ENCODE assay signal across 8 cellular contexts in genomic region chr12:132686831-132687210, GRCh38. TPM values are rescaled to one million over a fixed set of nuclear protein-coding genes. Genes with fewer than 3 reads are reported as not detected.
DNase-seq lines count a peak whose midpoint lies in the region; ATAC-seq and TF ChIP-seq lines count a peak whose summit lies in the region.

No MANE protein-coding gene starts in this region.

- H4K20me1 ChIP-seq in SU-DHL-6 (ENCODE audit: low read depth, low read length): peaks cover 9% of the 10 kb centered on the region; the same call in 1 of the 2 replicates

- H3K4me1 ChIP-seq in sigmoid colon: peaks cover 0 to 26% (median 15%) of the 10 kb centered on the region in 4 donors

- H3K27ac Mint-ChIP-seq in activated CD8-positive, alpha-beta memory T cell treated with anti-CD3 and anti-CD28 coated beads, Interleukin-2, amount 10 ng/mL, durations not matched to agents 7 days and 5 days: peak overlapping the region; percentile 65

- TF ChIP-seq CTCF in SU-DHL-6 (IDR thresholded peaks at IDR 0.05; ENCODE audit: insufficient read depth, low read length, poor library complexity, severe bottlenecking) (no peak), fibroblast of villous mesenchyme (IDR thresholded peaks at IDR 0.05; ENCODE audit: insufficient read depth, low read depth, low read length) (no peak), sigmoid colon (IDR thresholded peaks at IDR 0.05) (no peak)

- 1% methylated on average over 55 of the region's 55 CpGs for WGBS in sigmoid colon, 2 donors

- H3K9me2 ChIP-seq in SU-DHL-6 (replicated peaks; ENCODE audit: insufficient read depth, low read length): no peaks in the 10 kb centered on the region

- H3K4me1 Mint-ChIP-seq in activated CD8-positive, alpha-beta memory T cell treated with anti-CD3 and anti-CD28 coated beads, Interleukin-2, amount 10 ng/mL, durations not matched to agents 7 days and 5 days: peaks cover 26% of the 10 kb centered on the region

- intact Hi-C loops in sigmoid colon (cut with DNase I): loop anchor here (1.0 to 10.0 kb wide), 2 partner anchors 23 to 218 kb away; partner anchors contain the start of gene PGAM5

- no peaks in the 10 kb centered on the region for H3K27me3 ChIP-seq in SU-DHL-6 (ENCODE audit: low read length)
- no peaks in the 10 kb centered on the region for H3K27me3 ChIP-seq in sigmoid colon

- H3K9me3 ChIP-seq in SU-DHL-6 (ENCODE audit: insufficient read depth, low read length) (no peaks in the 10 kb centered on the region), sigmoid colon (no peaks in the 10 kb centered on the region)

- H3K36me3 ChIP-seq in SU-DHL-6 (ENCODE audit: low read length): peaks cover 6% of the 10 kb centered on the region; the same call in 1 of the 2 replicates
- peaks cover 0 to 4% (median 0%) of the 10 kb centered on the region in 4 donors for H3K36me3 ChIP-seq in sigmoid colon

- H3K4me2 ChIP-seq in SU-DHL-6 (ENCODE audit: low read depth, low read length, poor library complexity, severe bottlenecking): peak overlapping the region; percentile 58

- H3K27ac ChIP-seq in SU-DHL-6 (ENCODE audit: low read depth, low read length) (peak overlapping the region; percentile 74), sigmoid colon (peak overlapping the region; percentile 67 to 75 (median 70))

- peak overlapping the region; percentile 87 for H3K9ac ChIP-seq in SU-DHL-6 (ENCODE audit: low read length)

- peaks cover 60% of the 10 kb centered on the region for H3K79me2 ChIP-seq in SU-DHL-6 (ENCODE audit: insufficient read depth, low read length)

- peak overlapping the region; percentile 63 for H3K4me3 Mint-ChIP-seq in activated CD8-positive, alpha-beta memory T cell treated with anti-CD3 and anti-CD28 coated beads, Interleukin-2, amount 10 ng/mL, durations not matched to agents 7 days and 5 days

- H3K27me3 Mint-ChIP-seq in activated CD8-positive, alpha-beta memory T cell treated with anti-CD3 and anti-CD28 coated beads, Interleukin-2, amount 10 ng/mL, durations not matched to agents 7 days and 5 days: no peaks in the 10 kb centered on the region

- H2AFZ ChIP-seq in SU-DHL-6 (ENCODE audit: low read depth, low read length, severe bottlenecking): peak overlapping the region; percentile 41

- ATAC-seq in activated CD8-positive, alpha-beta memory T cell treated with anti-CD3 and anti-CD28 coated beads, Interleukin-2, amount 10 ng/mL, durations not matched to agents 7 days and 5 days: peak; percentile 63
- peak; percentile 17 for ATAC-seq in HG02870 (IDR thresholded peaks at IDR 0.05; ENCODE audit: unreplicated experiment)

- no peaks in the 10 kb centered on the region for H3K9me3 Mint-ChIP-seq in activated CD8-positive, alpha-beta memory T cell treated with anti-CD3 and anti-CD28 coated beads, Interleukin-2, amount 10 ng/mL, durations not matched to agents 7 days and 5 days (ENCODE audit: low read depth)

- 0 out of 2 replicates have a peak, but pooled peaks cover 11% of the 10 kb centered on the region for H3F3A ChIP-seq in SU-DHL-6 (ENCODE audit: insufficient read depth)

- no peak for TF ChIP-seq POLR2A in sigmoid colon (IDR thresholded peaks at IDR 0.05)

- TF ChIP-seq EP300 in sigmoid colon (IDR thresholded peaks at IDR 0.05): no peak

- DNase-seq in activated CD8-positive, alpha-beta memory T cell treated with anti-CD3 and anti-CD28 coated beads, Interleukin-2, amount 10 ng/mL, durations not matched to agents 7 days and 5 days: peak; percentile 48
- no peak for DNase-seq in activated CD8-positive, alpha-beta memory T cell treated with anti-CD3 and anti-CD28 coated beads, Interleukin-2, amount 50 U/mL, for 48 hours
- DNase-seq in fibroblast of villous mesenchyme (ENCODE audit: low read depth): no peak
- DNase-seq in sigmoid colon: no peak
- DNase-seq in HK-2 (ENCODE audit: unreplicated experiment): no peak
- no peak for DNase-seq in NCI-H524 (lab: John Stamatoyannopoulos, UW)

- H3K4me3 ChIP-seq in SU-DHL-6 (ENCODE audit: insufficient read depth, low read length, poor library complexity, severe bottlenecking) (peak overlapping the region; percentile 83), fibroblast of villous mesenchyme (ENCODE audit: low read depth, low read length) (peak overlapping the region; percentile 60), sigmoid colon (peak overlapping the region; percentile 76 to 95 (median 92))

- CTCF ChIA-PET in activated CD8-positive, alpha-beta memory T cell treated with anti-CD3 and anti-CD28 coated beads, Interleukin-2, amount 10 ng/mL, durations not matched to agents 7 days and 5 days (lab: Charles Lee): no interaction called here

- peaks cover 32% of the 10 kb centered on the region for H3K36me3 Mint-ChIP-seq in activated CD8-positive, alpha-beta memory T cell treated with anti-CD3 and anti-CD28 coated beads, Interleukin-2, amount 10 ng/mL, durations not matched to agents 7 days and 5 days

RNA-seq across cellular contexts. Expression of gene POLE, which starts 0.3 kb away (rescaled TPM):
- total RNA-seq in activated CD8-positive, alpha-beta memory T cell treated with anti-CD3 and anti-CD28 coated beads, Interleukin-2, amount 10 ng/mL, durations not matched to agents 7 days and 5 days: 100 to 1,000 TPM; 170 to 221 TPM
- total RNA-seq in fibroblast of villous mesenchyme (21.9 and 26.3 TPM in 2 replicates), sigmoid colon (10 to 100 TPM; 12.5 to 37.4 (median 34.0) TPM)
- 10 to 100 TPM; 11.1 to 33.5 (median 15.6) TPM for polyA plus RNA-seq in sigmoid colon

RNA-seq across cellular contexts. Expression of gene PXMP2, which starts 0.6 kb away (rescaled TPM):
- total RNA-seq in activated CD8-positive, alpha-beta memory T cell treated with anti-CD3 and anti-CD28 coated beads, Interleukin-2, amount 10 ng/mL, durations not matched to agents 7 days and 5 days: 10 to 100 TPM; 23.3 to 26.0 TPM
- total RNA-seq in fibroblast of villous mesenchyme: 10.8 and 16.4 TPM in 2 replicates
- total RNA-seq in sigmoid colon: 10 to 100 TPM; 19.4 to 46.4 (median 42.8) TPM
- polyA plus RNA-seq in sigmoid colon: 100 to 1,000 TPM in 1 of 3 donors, 10 to 100 TPM in 2; 41.6 to 127 (median 85.9) TPM

RNA-seq across cellular contexts. Expression of gene PGAM5, which starts 23.8 kb away (rescaled TPM):
- total RNA-seq in activated CD8-positive, alpha-beta memory T cell treated with anti-CD3 and anti-CD28 coated beads, Interleukin-2, amount 10 ng/mL, durations not matched to agents 7 days and 5 days: 10 to 100 TPM; 59.6 to 70.1 TPM
- 26.7 and 39.3 TPM in 2 replicates for total RNA-seq in fibroblast of villous mesenchyme
- 10 to 100 TPM; 19.7 to 24.6 (median 23.7) TPM for total RNA-seq in sigmoid colon
- 10 to 100 TPM in 2 of 3 donors, 1 to 10 TPM in 1; 9.6 to 37.1 (median 19.9) TPM for polyA plus RNA-seq in sigmoid colon
